8 cellular contexts compared by ENCODE assay signal in the genomic region with DNA sequence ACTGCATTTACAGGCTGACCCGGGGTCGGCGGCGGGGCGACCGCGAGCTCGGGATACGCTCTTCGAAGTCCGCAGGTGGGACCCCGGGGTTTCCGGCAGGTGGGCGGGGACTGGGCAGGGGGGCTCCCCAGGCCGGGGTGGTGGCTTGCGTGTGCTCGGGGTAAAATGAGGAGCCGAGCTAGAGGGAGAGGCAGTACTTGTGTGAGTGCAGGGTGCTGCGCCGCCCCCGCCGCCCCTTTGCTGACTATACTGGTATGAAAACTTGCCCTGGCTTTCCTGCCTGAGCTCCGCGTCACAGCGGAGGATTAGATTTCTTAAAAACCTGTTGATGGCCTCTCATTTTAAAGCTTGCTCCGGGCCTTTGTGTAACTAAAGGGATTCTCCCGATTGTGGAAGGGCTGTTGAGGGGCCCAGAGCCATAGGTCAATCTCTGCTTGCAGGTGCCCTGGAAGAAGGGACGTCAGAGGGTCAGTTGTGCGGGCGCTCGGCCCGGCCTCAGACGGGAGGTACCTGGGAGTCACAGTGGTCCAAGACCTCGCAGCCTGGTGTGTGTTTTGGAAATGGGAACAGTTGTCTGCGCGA. TPM values are rescaled to one million over a fixed set of nuclear protein-coding genes. Genes with fewer than 3 reads are reported as not detected.
DNase-seq lines count a peak whose midpoint lies in the region; ATAC-seq lines count a peak whose summit lies in the region.

No MANE protein-coding gene starts in this region.

- peak overlapping the region; percentile 93 for H3K4me3 Mint-ChIP-seq in activated T-helper 2 cell treated with anti-CD3 and anti-CD28 coated beads, Interferon-gamma antibody, Interleukin-2, Interleukin-4, amounts not matched to agents 10 μg/mL and 5 μg/mL and 100 μg/mL, durations not matched to agents 14 hours and 24 hours and 36 hours (ENCODE audit: low read depth)
- peak overlapping the region; percentile 97 for H3K4me3 Mint-ChIP-seq in natural killer cell treated with Interleukin-12 subunit alpha and Interleukin-12 subunit beta and Interleukin-15 and Interleukin-18, amount 100 ng/mL, for 72 hours

- no peaks in the 10 kb centered on the region for H3K27me3 ChIP-seq in BLaER1

- peaks cover 3% of the 10 kb centered on the region; the same call in 1 of the 2 replicates for H4K20me1 ChIP-seq in BLaER1

- H3K36me3 ChIP-seq in BLaER1, result peaks cover 19% of the 10 kb centered on the region; the same call in 1 of the 2 replicates

- peak; percentile 49 for ATAC-seq in GM19328 (IDR thresholded peaks at IDR 0.05; ENCODE audit: unreplicated experiment)
- peak; percentile 35 for ATAC-seq in HG03457 (IDR thresholded peaks at IDR 0.05; ENCODE audit: unreplicated experiment)
- ATAC-seq in natural killer cell treated with Interleukin-12 subunit alpha and Interleukin-12 subunit beta and Interleukin-15 and Interleukin-18, amount 100 ng/mL, for 72 hours, result peak; percentile 74 to 78

- H3K27ac Mint-ChIP-seq in activated T-helper 2 cell treated with anti-CD3 and anti-CD28 coated beads, Interferon-gamma antibody, Interleukin-2, Interleukin-4, amounts not matched to agents 10 μg/mL and 5 μg/mL and 100 μg/mL, durations not matched to agents 14 hours and 24 hours and 36 hours, result peak overlapping the region; percentile 90
- peak overlapping the region; percentile 89 to 93 for H3K27ac Mint-ChIP-seq in natural killer cell treated with Interleukin-12 subunit alpha and Interleukin-12 subunit beta and Interleukin-15 and Interleukin-18, amount 100 ng/mL, for 72 hours

- peaks cover 51% of the 10 kb centered on the region for H3K4me1 ChIP-seq in BLaER1

- H3K9ac ChIP-seq in BLaER1, result peak overlapping the region; percentile 90

- no peaks in the 10 kb centered on the region for H3K9me3 Mint-ChIP-seq in activated T-helper 2 cell treated with anti-CD3 and anti-CD28 coated beads, Interferon-gamma antibody, Interleukin-2, Interleukin-4, amounts not matched to agents 10 μg/mL and 5 μg/mL and 100 μg/mL, durations not matched to agents 14 hours and 24 hours and 36 hours
- H3K9me3 Mint-ChIP-seq in natural killer cell treated with Interleukin-12 subunit alpha and Interleukin-12 subunit beta and Interleukin-15 and Interleukin-18, amount 100 ng/mL, for 72 hours, result no peaks in the 10 kb centered on the region

- peak overlapping the region; percentile 93 for H3K27ac ChIP-seq in BLaER1

- H3K27me3 Mint-ChIP-seq in activated T-helper 2 cell treated with anti-CD3 and anti-CD28 coated beads, Interferon-gamma antibody, Interleukin-2, Interleukin-4, amounts not matched to agents 10 μg/mL and 5 μg/mL and 100 μg/mL, durations not matched to agents 14 hours and 24 hours and 36 hours (ENCODE audit: low read depth), result peaks cover 2% of the 10 kb centered on the region
- H3K27me3 Mint-ChIP-seq in natural killer cell treated with Interleukin-12 subunit alpha and Interleukin-12 subunit beta and Interleukin-15 and Interleukin-18, amount 100 ng/mL, for 72 hours, result no peaks in the 10 kb centered on the region

- DNase-seq in OCI-M1 (lab: John Stamatoyannopoulos, UW), result peak; percentile 38
- peak; percentile 57 for DNase-seq in activated T-helper 2 cell treated with anti-CD3 and anti-CD28 coated beads, Interferon-gamma antibody, Interleukin-2, Interleukin-4, amounts not matched to agents 10 μg/mL and 5 μg/mL and 100 μg/mL, durations not matched to agents 14 hours and 24 hours and 36 hours (ENCODE audit: low spot score)
- peak; percentile 36 for DNase-seq in fibroblast of peridontal ligament (ENCODE audit: extremely low read depth)
- peak; percentile 84 for DNase-seq in natural killer cell treated with Interleukin-12 subunit alpha and Interleukin-12 subunit beta and Interleukin-15 and Interleukin-18, amount 100 ng/mL, for 72 hours (ENCODE audit: low spot score)
- DNase-seq in stimulated activated naive CD4-positive, alpha-beta T cell (lab: John Stamatoyannopoulos, UW), result peak in 5 of 6 experiments; percentile 52 to 75 (median 66)

- H3K4me1 Mint-ChIP-seq in activated T-helper 2 cell treated with anti-CD3 and anti-CD28 coated beads, Interferon-gamma antibody, Interleukin-2, Interleukin-4, amounts not matched to agents 10 μg/mL and 5 μg/mL and 100 μg/mL, durations not matched to agents 14 hours and 24 hours and 36 hours (ENCODE audit: low read depth), result peaks cover 26% of the 10 kb centered on the region
- H3K4me1 Mint-ChIP-seq in natural killer cell treated with Interleukin-12 subunit alpha and Interleukin-12 subunit beta and Interleukin-15 and Interleukin-18, amount 100 ng/mL, for 72 hours (ENCODE audit: low read depth in 2 of 2), result peaks cover 21 to 30% of the 10 kb centered on the region in 2 donors

- H3K4me2 ChIP-seq in BLaER1, result peak overlapping the region; percentile 87

- intact Hi-C loops in activated T-helper 2 cell treated with anti-CD3 and anti-CD28 coated beads, Interferon-gamma antibody, Interleukin-2, Interleukin-4, amounts not matched to agents 10 μg/mL and 5 μg/mL and 100 μg/mL, durations not matched to agents 14 hours and 24 hours and 36 hours (cut with micrococcal nuclease), result loop anchor here (1.0 to 10.0 kb wide), 4 partner anchors 74 to 269 kb away; a partner anchor contains a TSS

- peak overlapping the region; percentile 75 for H3K4me3 ChIP-seq in BLaER1

- peaks cover 27% of the 10 kb centered on the region for H3K36me3 Mint-ChIP-seq in activated T-helper 2 cell treated with anti-CD3 and anti-CD28 coated beads, Interferon-gamma antibody, Interleukin-2, Interleukin-4, amounts not matched to agents 10 μg/mL and 5 μg/mL and 100 μg/mL, durations not matched to agents 14 hours and 24 hours and 36 hours (ENCODE audit: low read depth)
- H3K36me3 Mint-ChIP-seq in natural killer cell treated with Interleukin-12 subunit alpha and Interleukin-12 subunit beta and Interleukin-15 and Interleukin-18, amount 100 ng/mL, for 72 hours, result no peaks in the 10 kb centered on the region

- H3K9me3 ChIP-seq in BLaER1, result peaks cover 7% of the 10 kb centered on the region

RNA-seq across cellular contexts. Expression of a gene that starts 0.5 kb away (rescaled TPM):
- total RNA-seq in activated T-helper 2 cell treated with anti-CD3 and anti-CD28 coated beads, Interferon-gamma antibody, Interleukin-2, Interleukin-4, amounts not matched to agents 10 μg/mL and 5 μg/mL and 100 μg/mL, durations not matched to agents 14 hours and 24 hours and 36 hours, result 46.9 and 49.1 TPM in 2 replicates
- total RNA-seq in natural killer cell treated with Interleukin-12 subunit alpha and Interleukin-12 subunit beta and Interleukin-15 and Interleukin-18, amount 100 ng/mL, for 72 hours, result 10 to 100 TPM; 24.7 to 31.2 TPM

RNA-seq across cellular contexts. Expression of a gene that starts 0.8 kb away (rescaled TPM):
- total RNA-seq in activated T-helper 2 cell treated with anti-CD3 and anti-CD28 coated beads, Interferon-gamma antibody, Interleukin-2, Interleukin-4, amounts not matched to agents 10 μg/mL and 5 μg/mL and 100 μg/mL, durations not matched to agents 14 hours and 24 hours and 36 hours, result 0.41 and 0.76 TPM in 2 replicates
- under 1 TPM; 0.43 to 0.86 TPM for total RNA-seq in natural killer cell treated with Interleukin-12 subunit alpha and Interleukin-12 subunit beta and Interleukin-15 and Interleukin-18, amount 100 ng/mL, for 72 hours

Comparison
In these comparisons a context has a peak if more than half of its experiments do, and no peak if none do; other contexts are left out.
1. Peak in every context shown above with its lines: DNase-seq, ATAC-seq, H3K4me3 ChIP-seq and H3K27ac ChIP-seq.